In genomic region chr17:46795379-46795952, GRCh38 we compare ENCODE assay signal across 1 cellular context.
TF ChIP-seq lines count a peak whose summit lies in the region.

No MANE protein-coding gene starts in this region.

TF ChIP-seq in HCT116, 20 proteins besides CTCF, POLR2A, EP300 and RAD21 (continued from another document):
- TF ChIP-seq, protein P1, sequence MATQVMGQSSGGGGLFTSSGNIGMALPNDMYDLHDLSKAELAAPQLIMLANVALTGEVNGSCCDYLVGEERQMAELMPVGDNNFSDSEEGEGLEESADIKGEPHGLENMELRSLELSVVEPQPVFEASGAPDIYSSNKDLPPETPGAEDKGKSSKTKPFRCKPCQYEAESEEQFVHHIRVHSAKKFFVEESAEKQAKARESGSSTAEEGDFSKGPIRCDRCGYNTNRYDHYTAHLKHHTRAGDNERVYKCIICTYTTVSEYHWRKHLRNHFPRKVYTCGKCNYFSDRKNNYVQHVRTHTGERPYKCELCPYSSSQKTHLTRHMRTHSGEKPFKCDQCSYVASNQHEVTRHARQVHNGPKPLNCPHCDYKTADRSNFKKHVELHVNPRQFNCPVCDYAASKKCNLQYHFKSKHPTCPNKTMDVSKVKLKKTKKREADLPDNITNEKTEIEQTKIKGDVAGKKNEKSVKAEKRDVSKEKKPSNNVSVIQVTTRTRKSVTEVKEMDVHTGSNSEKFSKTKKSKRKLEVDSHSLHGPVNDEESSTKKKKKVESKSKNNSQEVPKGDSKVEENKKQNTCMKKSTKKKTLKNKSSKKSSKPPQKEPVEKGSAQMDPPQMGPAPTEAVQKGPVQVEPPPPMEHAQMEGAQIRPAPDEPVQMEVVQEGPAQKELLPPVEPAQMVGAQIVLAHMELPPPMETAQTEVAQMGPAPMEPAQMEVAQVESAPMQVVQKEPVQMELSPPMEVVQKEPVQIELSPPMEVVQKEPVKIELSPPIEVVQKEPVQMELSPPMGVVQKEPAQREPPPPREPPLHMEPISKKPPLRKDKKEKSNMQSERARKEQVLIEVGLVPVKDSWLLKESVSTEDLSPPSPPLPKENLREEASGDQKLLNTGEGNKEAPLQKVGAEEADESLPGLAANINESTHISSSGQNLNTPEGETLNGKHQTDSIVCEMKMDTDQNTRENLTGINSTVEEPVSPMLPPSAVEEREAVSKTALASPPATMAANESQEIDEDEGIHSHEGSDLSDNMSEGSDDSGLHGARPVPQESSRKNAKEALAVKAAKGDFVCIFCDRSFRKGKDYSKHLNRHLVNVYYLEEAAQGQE (IDR thresholded peaks at IDR 0.05; ENCODE audit: low read depth), result no peak
- TF ChIP-seq CBX3 (IDR thresholded peaks at IDR 0.05; ENCODE audit: low read depth), result peak; percentile 98
